In genomic region chr11:76371170-76371569, GRCh38 we compare ENCODE assay signal across 9 cellular contexts. TPM values are rescaled to one million over a fixed set of nuclear protein-coding genes. Genes with fewer than 3 reads are reported as not detected.
DNase-seq lines count a peak whose midpoint lies in the region; ATAC-seq, FAIRE-seq and TF ChIP-seq lines count a peak whose summit lies in the region.
"Had no signal": no experiment of that assay in that cellular context is flagged by ENCODE, and none has a peak within 500 bp of the region (broad histone marks: within the 10 kb centered on the region; RNA-seq: fewer than 3 reads in every experiment).

No MANE protein-coding gene starts in this region.

- FAIRE-seq in keratinocyte (lab: Jason Lieb, UNC), result no peak

- H3K27ac Mint-ChIP-seq in Calu3 (ENCODE audit: unreplicated experiment), result peak overlapping the region; percentile 6
- peak overlapping the region; percentile 88 for H3K27ac Mint-ChIP-seq in activated CD4-positive, alpha-beta T cell treated with anti-CD3 and anti-CD28 coated beads, Interleukin-2, amount 10 ng/mL, durations not matched to agents 24 days and 14 days
- no peak overlapping the region for H3K27ac Mint-ChIP-seq in neural progenitor cell

- no TSS peak for BruUV-seq in Calu3 (replicated peaks; lab: Mats Ljungman, UMichigan)

- H3K4me1 ChIP-seq in keratinocyte (ENCODE audit: control insufficient read depth, extremely low read depth, insufficient read depth, low read length) (peaks cover 9% of the 10 kb centered on the region), neural progenitor cell (no peaks in the 10 kb centered on the region)

- no peaks in the 10 kb centered on the region for H3K27me3 Mint-ChIP-seq in Calu3 (ENCODE audit: unreplicated experiment)
- H3K27me3 Mint-ChIP-seq in activated CD4-positive, alpha-beta T cell treated with anti-CD3 and anti-CD28 coated beads, Interleukin-2, amount 10 ng/mL, durations not matched to agents 24 days and 14 days, result no peaks in the 10 kb centered on the region
- no peaks in the 10 kb centered on the region for H3K27me3 Mint-ChIP-seq in neural progenitor cell (ENCODE audit: insufficient read depth, low read depth)

- H3K9ac ChIP-seq in keratinocyte (ENCODE audit: control insufficient read depth, extremely low read depth, insufficient read depth, low read length) (no peak overlapping the region), neural progenitor cell (no peak overlapping the region)

- H3K9me3 ChIP-seq in keratinocyte (ENCODE audit: control insufficient read depth, low read depth, low read length) (no peaks in the 10 kb centered on the region), neural progenitor cell (ENCODE audit: low read depth) (no peaks in the 10 kb centered on the region)

- H3K79me2 ChIP-seq in keratinocyte (ENCODE audit: control insufficient read depth, insufficient read depth, low read length) (peaks cover 88% of the 10 kb centered on the region), neural progenitor cell (ENCODE audit: low read depth) (peaks cover 97% of the 10 kb centered on the region)

- intact Hi-C loops in Calu3 (cut with micrococcal nuclease; ENCODE audit: unreplicated experiment), result no loop called here
- intact Hi-C loops in activated CD4-positive, alpha-beta T cell treated with anti-CD3 and anti-CD28 coated beads, Interleukin-2, amount 10 ng/mL, durations not matched to agents 24 days and 14 days (cut with micrococcal nuclease), result loop anchor here (1.0 to 2.0 kb wide), 2 partner anchors 9 to 74 kb away; partner anchors contain the start of gene EMSY

- H4K20me1 ChIP-seq in keratinocyte (ENCODE audit: control insufficient read depth, extremely low read depth, insufficient read depth, low read length), result peaks cover 6% of the 10 kb centered on the region
- peaks cover 38% of the 10 kb centered on the region for H4K20me1 ChIP-seq in neural progenitor cell (ENCODE audit: low read depth)

- dilution Hi-C loops in keratinocyte (cut with MboI; ENCODE audit: extremely low pct_ligation_motif_present, low sequenced_read_pairs), result no loop called here

- peak overlapping the region; percentile 19 for H3K27ac ChIP-seq in keratinocyte (ENCODE audit: control insufficient read depth, insufficient read depth, low read length)
- no peak overlapping the region for H3K27ac ChIP-seq in neural progenitor cell
- H3K27ac ChIP-seq: HL-60 had no signal

- H3K36me3 ChIP-seq in keratinocyte (ENCODE audit: control insufficient read depth in 2 of 2, extremely low read depth in 1 of 2, insufficient read depth in 2 of 2, low read length in 2 of 2), result no peaks in the 10 kb centered on the region
- H3K36me3 ChIP-seq in neural progenitor cell, result no peaks in the 10 kb centered on the region

- H3K9me3 Mint-ChIP-seq in Calu3 (ENCODE audit: low read depth, unreplicated experiment) (no peaks in the 10 kb centered on the region), neural progenitor cell (no peaks in the 10 kb centered on the region)
- H3K9me3 Mint-ChIP-seq in activated CD4-positive, alpha-beta T cell treated with anti-CD3 and anti-CD28 coated beads, Interleukin-2, amount 10 ng/mL, durations not matched to agents 24 days and 14 days, result no peaks in the 10 kb centered on the region

- H2AFZ ChIP-seq in keratinocyte (ENCODE audit: control insufficient read depth, low read length) (no peak overlapping the region), neural progenitor cell (replicated peaks) (no peak overlapping the region)

- DNase-seq in Calu3 (no peak), keratinocyte (ENCODE audit: low read depth, low spot score) (no peak), NCI-H1092 (lab: John Stamatoyannopoulos, UW) (no peak), neural progenitor cell (ENCODE audit: low spot score) (no peak), NCI-H2081 (lab: John Stamatoyannopoulos, UW) (no peak)
- DNase-seq in activated CD4-positive, alpha-beta T cell treated with anti-CD3 and anti-CD28 coated beads, Interleukin-2, amount 10 ng/mL, durations not matched to agents 24 days and 14 days, result peak; percentile 61

- H3K9me1 ChIP-seq in keratinocyte (ENCODE audit: control insufficient read depth, extremely low read depth, insufficient read depth, low read length), result no peaks in the 10 kb centered on the region

- H3K4me1 Mint-ChIP-seq in Calu3 (ENCODE audit: low read depth, unreplicated experiment) (peaks cover 12% of the 10 kb centered on the region), neural progenitor cell (peaks cover 6% of the 10 kb centered on the region)
- H3K4me1 Mint-ChIP-seq in activated CD4-positive, alpha-beta T cell treated with anti-CD3 and anti-CD28 coated beads, Interleukin-2, amount 10 ng/mL, durations not matched to agents 24 days and 14 days, result peaks cover 32% of the 10 kb centered on the region

- peak overlapping the region; percentile 23 for H3K4me2 ChIP-seq in keratinocyte (ENCODE audit: control insufficient read depth, extremely low read depth, insufficient read depth, low read depth, low read length)
- no peak overlapping the region for H3K4me2 ChIP-seq in neural progenitor cell

- H3K36me3 Mint-ChIP-seq in Calu3 (ENCODE audit: insufficient read depth, unreplicated experiment) (no peaks in the 10 kb centered on the region), neural progenitor cell (no peaks in the 10 kb centered on the region)
- H3K36me3 Mint-ChIP-seq in activated CD4-positive, alpha-beta T cell treated with anti-CD3 and anti-CD28 coated beads, Interleukin-2, amount 10 ng/mL, durations not matched to agents 24 days and 14 days (ENCODE audit: low read depth), result peaks cover 5% of the 10 kb centered on the region

- no peaks in the 10 kb centered on the region for H3F3A ChIP-seq in neural progenitor cell (ENCODE audit: low read depth)

- CTCF ChIA-PET in Calu3 (lab: Charles Lee), result no interaction called here

- no peak for TF ChIP-seq CTCF in Calu3 (IDR thresholded peaks at IDR 0.05; ENCODE audit: unreplicated experiment)
- TF ChIP-seq CTCF in keratinocyte (optimal IDR thresholded peaks at IDR 0.05 in 1 of 3, IDR thresholded peaks at IDR 0.05 in 1 of 3, conservative IDR thresholded peaks at IDR 0.05 in 1 of 3; ENCODE audit: extremely low read depth in 1 of 3, insufficient read depth in 2 of 3, low read length in 3 of 3), result no peak
- no peak for TF ChIP-seq CTCF in neural progenitor cell (IDR thresholded peaks at IDR 0.05)

- H3K27me3 ChIP-seq in keratinocyte (ENCODE audit: control insufficient read depth, extremely low read depth, insufficient read depth, low read length) (no peaks in the 10 kb centered on the region), neural progenitor cell (no peaks in the 10 kb centered on the region)

- H3K4me3 ChIP-seq in keratinocyte (ENCODE audit: control insufficient read depth in 2 of 3, extremely low read depth in 1 of 3, insufficient read depth in 2 of 3, low read depth in 1 of 3, low read length in 3 of 3), result no peak overlapping the region
- H3K4me3 ChIP-seq in neural progenitor cell, result no peak overlapping the region

- ATAC-seq in HG02610 (IDR thresholded peaks at IDR 0.05; ENCODE audit: unreplicated experiment) (peak; percentile 95), HG03521 (IDR thresholded peaks at IDR 0.05; ENCODE audit: unreplicated experiment) (no peak)

- no peak overlapping the region for H3K4me3 Mint-ChIP-seq in Calu3 (ENCODE audit: low read depth, unreplicated experiment)
- peak overlapping the region; percentile 60 for H3K4me3 Mint-ChIP-seq in activated CD4-positive, alpha-beta T cell treated with anti-CD3 and anti-CD28 coated beads, Interleukin-2, amount 10 ng/mL, durations not matched to agents 24 days and 14 days
- H3K4me3 Mint-ChIP-seq in neural progenitor cell, result no peak overlapping the region

RNA-seq across cellular contexts. Expression of gene THAP12, which starts 9.8 kb away (rescaled TPM):
- total RNA-seq in Calu3 (2022), result 45.9 and 49.2 TPM in 2 replicates
- total RNA-seq in activated CD4-positive, alpha-beta T cell treated with anti-CD3 and anti-CD28 coated beads, Interleukin-2, amount 10 ng/mL, durations not matched to agents 24 days and 14 days, result 77.8 and 80.9 TPM in 2 replicates
- 24.9 to 49.8 TPM (median 28.8 TPM) in 3 replicates for polyA plus RNA-seq in keratinocyte
- polyA plus RNA-seq in keratinocyte (2011; ENCODE audit: low read depth), result 54.7 TPM
- polyA plus RNA-seq in keratinocyte (2011; cell fraction: cytosol; rRNA removed), result 21.3 and 43.5 TPM in 2 replicates
- polyA plus RNA-seq in keratinocyte (2011; cell fraction: nucleus; rRNA removed), result 19.1 and 23.2 TPM in 2 replicates
- 20.6 and 26.7 TPM in 2 replicates for polyA plus RNA-seq in keratinocyte (2012; ENCODE audit: low replicate concordance)
- 3.9 to 28.7 TPM (median 12.6 TPM) in 3 replicates for polyA minus RNA-seq in keratinocyte
- 16.1 TPM for polyA minus RNA-seq in keratinocyte (2011; cell fraction: cytosol; rRNA and poly(A)+ RNA removed)
- polyA minus RNA-seq in keratinocyte (2011; cell fraction: nucleus; rRNA and poly(A)+ RNA removed), result 9.7 and 18.0 TPM in 2 replicates
- 64.2 and 112 TPM in 2 replicates for total RNA-seq in neural progenitor cell (ENCODE audit: low replicate concordance)

RNA-seq across cellular contexts. Expression of gene GVQW3, which starts 10.0 kb away (rescaled TPM):
- total RNA-seq in Calu3 (2022), result 6.7 and 7.2 TPM in 2 replicates
- 3.7 and 4.3 TPM in 2 replicates for total RNA-seq in activated CD4-positive, alpha-beta T cell treated with anti-CD3 and anti-CD28 coated beads, Interleukin-2, amount 10 ng/mL, durations not matched to agents 24 days and 14 days
- 0.39 to 0.80 TPM (median 0.48 TPM) in 3 replicates for polyA plus RNA-seq in keratinocyte
- polyA plus RNA-seq in keratinocyte (2011; ENCODE audit: low read depth), result not detected
- polyA plus RNA-seq in keratinocyte (2011; cell fraction: cytosol; rRNA removed), result 0.07 and 0.10 TPM in 2 replicates
- polyA plus RNA-seq in keratinocyte (2011; cell fraction: nucleus; rRNA removed), result 1.8 and 2.1 TPM in 2 replicates
- 0.29 TPM in 1 of 2 replicates, not detected in the other for polyA plus RNA-seq in keratinocyte (2012; ENCODE audit: low replicate concordance)
- polyA minus RNA-seq in keratinocyte, result 0.39 to 1.3 TPM (median 0.73 TPM) in 3 replicates
- polyA minus RNA-seq in keratinocyte (2011; cell fraction: cytosol; rRNA and poly(A)+ RNA removed), result not detected
- 0.53 and 0.70 TPM in 2 replicates for polyA minus RNA-seq in keratinocyte (2011; cell fraction: nucleus; rRNA and poly(A)+ RNA removed)
- total RNA-seq in neural progenitor cell (ENCODE audit: low replicate concordance), result 14.8 and 15.2 TPM in 2 replicates
